Comparison of ENCODE assay signal across 8 cellular contexts in genomic region chr14:101628471-101628966, GRCh38.
DNase-seq lines count a peak whose midpoint lies in the region; ATAC-seq and TF ChIP-seq lines count a peak whose summit lies in the region.

No MANE protein-coding gene starts in this region.

- no peaks in the 10 kb centered on the region for H3K4me1 Mint-ChIP-seq in central memory CD8-positive, alpha-beta T cell

- peak; percentile 91 for TF ChIP-seq CTCF in GM12864 (IDR thresholded peaks at IDR 0.05; ENCODE audit: low read depth, low read length, missing control alignments)

- H3K9me3 Mint-ChIP-seq in central memory CD8-positive, alpha-beta T cell = no peaks in the 10 kb centered on the region

- no peak overlapping the region for H3K4me3 ChIP-seq in GM12864 (ENCODE audit: low read depth, low read length)

- no peak overlapping the region for H3K27ac Mint-ChIP-seq in central memory CD8-positive, alpha-beta T cell (ENCODE audit: low read depth)

- no peak overlapping the region for H3K4me3 Mint-ChIP-seq in central memory CD8-positive, alpha-beta T cell

- ATAC-seq in HG02852 (IDR thresholded peaks at IDR 0.05; ENCODE audit: unreplicated experiment) = peak; percentile 60
- ATAC-seq in central memory CD8-positive, alpha-beta T cell (replicated peaks; ENCODE audit: extremely low read depth, poor library complexity, severe bottlenecking) = peak; percentile 81
- ATAC-seq in GM18517 (IDR thresholded peaks at IDR 0.05; ENCODE audit: unreplicated experiment) = no peak

- H3K36me3 Mint-ChIP-seq in central memory CD8-positive, alpha-beta T cell (ENCODE audit: insufficient read depth) = peaks cover 3% of the 10 kb centered on the region

- peaks cover 12% of the 10 kb centered on the region for H3K27me3 Mint-ChIP-seq in central memory CD8-positive, alpha-beta T cell

- DNase-seq in GM12864 (ENCODE audit: low read depth) (no peak), NCI-H2171 (lab: John Stamatoyannopoulos, UW) (peak; percentile 80), left kidney (ENCODE audit: low read depth, low spot score) (peak; percentile 85)
- DNase-seq in activated CD4-positive, CD25-positive, alpha-beta regulatory T cell treated with anti-CD3 and anti-CD28 coated beads, Interleukin-2, amount 50 U/mL, for 72 hours = peak; percentile 83
- DNase-seq in central memory CD8-positive, alpha-beta T cell (ENCODE audit: low spot score in 2 of 2) = peak; percentile 59 to 70
- DNase-seq in stimulated activated CD4-positive, alpha-beta T cell treated with anti-CD3 and anti-CD28 coated beads, Interleukin-1b, Interleukin-23, amount 100 ng/mL, for 48 hours = peak; percentile 74
